7 cellular contexts compared by ENCODE assay signal in the genomic region with DNA sequence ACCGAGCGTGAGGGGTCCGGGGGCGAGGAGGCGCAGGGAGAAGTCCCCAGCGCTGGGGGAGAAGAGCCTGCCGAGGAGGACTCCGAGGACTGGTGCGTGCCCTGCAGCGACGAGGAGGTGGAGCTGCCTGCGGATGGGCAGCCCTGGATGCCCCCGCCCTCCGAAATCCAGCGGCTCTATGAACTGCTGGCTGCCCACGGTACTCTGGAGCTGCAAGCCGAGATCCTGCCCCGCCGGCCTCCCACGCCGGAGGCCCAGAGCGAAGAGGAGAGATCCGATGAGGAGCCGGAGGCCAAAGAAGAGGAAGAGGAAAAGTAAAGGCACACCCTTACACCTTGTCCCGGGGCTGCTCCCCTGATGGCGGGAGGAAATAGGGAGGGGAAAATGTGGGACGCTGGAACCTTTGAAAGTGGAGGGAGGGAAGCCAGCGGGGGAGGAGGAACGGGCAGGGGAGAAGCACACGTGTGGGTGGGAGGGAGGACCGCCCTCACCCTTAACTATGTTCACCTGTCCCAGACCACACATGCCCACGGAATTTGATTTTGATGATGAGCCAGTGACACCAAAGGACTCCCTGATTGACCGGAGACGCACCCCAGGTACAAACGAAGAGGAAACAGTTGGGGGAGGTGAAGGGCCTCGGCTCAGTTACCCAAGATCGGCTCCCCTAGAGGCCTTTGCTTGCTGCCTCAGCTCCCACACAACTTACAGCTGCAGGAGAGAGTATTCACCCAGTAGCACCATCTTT. TPM values are rescaled to one million over a fixed set of nuclear protein-coding genes. Genes with fewer than 3 reads are reported as not detected.
DNase-seq lines count a peak whose midpoint lies in the region; ATAC-seq and TF ChIP-seq lines count a peak whose summit lies in the region.

No MANE protein-coding gene starts in this region.

- H3K27me3 Mint-ChIP-seq in mesothelial cell of epicardium (ENCODE audit: low read depth) = no peaks in the 10 kb centered on the region

- H3K9me3 ChIP-seq in effector memory CD4-positive, alpha-beta T cell (ENCODE audit: control insufficient read depth, low read length) = no peaks in the 10 kb centered on the region
- no peaks in the 10 kb centered on the region for H3K9me3 ChIP-seq in thoracic aorta

- H3K27ac ChIP-seq in effector memory CD4-positive, alpha-beta T cell (ENCODE audit: insufficient read depth, low read length, poor library complexity, severe bottlenecking) = peak overlapping the region; percentile 84
- peak overlapping the region; percentile 92 to 96 for H3K27ac ChIP-seq in thoracic aorta

- peaks cover 63% of the 10 kb centered on the region for H3K4me1 Mint-ChIP-seq in mesothelial cell of epicardium

- no peaks in the 10 kb centered on the region for H3K9me3 Mint-ChIP-seq in mesothelial cell of epicardium

- H3K27ac Mint-ChIP-seq in mesothelial cell of epicardium = peak overlapping the region; percentile 81

- H3K4me3 ChIP-seq in GM12864 (ENCODE audit: low read depth, low read length) (peak overlapping the region; percentile 89), thoracic aorta (peak overlapping the region; percentile 95)
- H3K4me3 ChIP-seq in effector memory CD4-positive, alpha-beta T cell (ENCODE audit: insufficient read depth, low read depth, low read length, poor library complexity, severe bottlenecking) = peak overlapping the region; percentile 83

- no peaks in the 10 kb centered on the region for H3K27me3 ChIP-seq in effector memory CD4-positive, alpha-beta T cell (replicated peaks; ENCODE audit: control insufficient read depth, insufficient read depth, low read length, poor library complexity, severe bottlenecking)
- no peaks in the 10 kb centered on the region for H3K27me3 ChIP-seq in thoracic aorta (replicated peaks; ENCODE audit: insufficient read depth)

- H3K36me3 Mint-ChIP-seq in mesothelial cell of epicardium = peaks cover 6% of the 10 kb centered on the region

- peak; percentile 14 to 18 for ATAC-seq in activated CD4-positive, CD25-positive, alpha-beta regulatory T cell treated with anti-CD3 and anti-CD28 coated beads, Interleukin-2, amount 50 U/mL, for 24 hours
- no peak for ATAC-seq in thoracic aorta (ENCODE audit: insufficient number of reproducible peaks, low FRiP score, low read depth)

- peaks cover 58% of the 10 kb centered on the region for H3K4me1 ChIP-seq in effector memory CD4-positive, alpha-beta T cell (ENCODE audit: control insufficient read depth, insufficient read depth, low read length, poor library complexity, severe bottlenecking)
- H3K4me1 ChIP-seq in thoracic aorta (ENCODE audit: control insufficient read depth in 1 of 2, low read depth in 2 of 2) = peaks cover 40 to 71% of the 10 kb centered on the region in 2 donors

- DNase-seq in GM12864 (ENCODE audit: low read depth) = no peak
- peak; percentile 62 for DNase-seq in HCEC 1CT
- peak; percentile 77 for DNase-seq in NCI-H146 treated with DMSO at 0.1 percent for 48 hours (lab: John Stamatoyannopoulos, UW; ENCODE audit: unreplicated experiment)
- DNase-seq in effector memory CD4-positive, alpha-beta T cell = peak in 1 of 3 donors; percentile 32
- DNase-seq in mesothelial cell of epicardium (ENCODE audit: low spot score in 2 of 2, unreplicated experiment in 2 of 2) = peak in 1 of 2 experiments; percentile 54
- DNase-seq in thoracic aorta (ENCODE audit: low spot score) = no peak

- peak overlapping the region; percentile 91 for H3K4me3 Mint-ChIP-seq in mesothelial cell of epicardium

- peak; percentile 54 for TF ChIP-seq CTCF in GM12864 (IDR thresholded peaks at IDR 0.05; ENCODE audit: low read depth, low read length, missing control alignments)
- no peak for TF ChIP-seq CTCF in mesothelial cell of epicardium (IDR thresholded peaks at IDR 0.05; ENCODE audit: unreplicated experiment)
- no peak for TF ChIP-seq CTCF in thoracic aorta (IDR thresholded peaks at IDR 0.05)

- H3K36me3 ChIP-seq in effector memory CD4-positive, alpha-beta T cell (ENCODE audit: control insufficient read depth, insufficient read depth, low read length) = peaks cover 13% of the 10 kb centered on the region
- H3K36me3 ChIP-seq in thoracic aorta = no peaks in the 10 kb centered on the region

RNA-seq across cellular contexts. Expression of a gene that starts 0.9 kb away (rescaled TPM):
- total RNA-seq in mesothelial cell of epicardium = 42.3 to 43.8 TPM (median 43.2 TPM) in 3 replicates
- total RNA-seq in thoracic aorta = 10 to 100 TPM; 40.8 to 45.2 TPM

RNA-seq across cellular contexts. Expression of a gene that starts 3.4 kb away (rescaled TPM):
- total RNA-seq in mesothelial cell of epicardium (13.1 to 14.4 TPM (median 13.1 TPM) in 3 replicates), thoracic aorta (100 to 1,000 TPM; 175 to 190 TPM)

RNA-seq across cellular contexts. Expression of a gene that starts 4.9 kb away (rescaled TPM):
- total RNA-seq in mesothelial cell of epicardium (24.6 to 25.5 TPM (median 24.7 TPM) in 3 replicates), thoracic aorta (10 to 100 TPM; 39.4 to 40.8 TPM)

RNA-seq across cellular contexts. Expression of a gene that starts 10.5 kb away (rescaled TPM):
- 345 to 360 TPM (median 349 TPM) in 3 replicates for total RNA-seq in mesothelial cell of epicardium
- total RNA-seq in thoracic aorta = 10 to 100 TPM; 73.0 to 99.4 TPM

RNA-seq across cellular contexts. Expression of a gene that starts 26.3 kb away (rescaled TPM):
- total RNA-seq in mesothelial cell of epicardium = 72.6 to 78.3 TPM (median 76.9 TPM) in 3 replicates
- 10 to 100 TPM; 11.4 to 15.2 TPM for total RNA-seq in thoracic aorta

Comparison
In these comparisons a context has a peak if more than half of its experiments do, and no peak if none do; other contexts are left out.
1. DNase-seq: peak in HCEC 1CT (single experiment) and NCI-H146 treated with DMSO at 0.1 percent for 48 hours (single experiment); none in GM12864 (single experiment) and thoracic aorta (single experiment).
2. RNA of a gene that starts 3.4 kb away (total RNA-seq): 175 to 190 TPM in thoracic aorta; 13.1 to 14.4 TPM in mesothelial cell of epicardium; every median in the first group is over 10 times any median in the second.
3. Peak in every context shown above with its lines, with median percentiles within 50 percentile points of each other: H3K4me3 ChIP-seq.